ENCODE assay signal across 8 cellular contexts in genomic region chr11:73596547-73596946, GRCh38. TPM values are rescaled to one million over a fixed set of nuclear protein-coding genes. Genes with fewer than 3 reads are reported as not detected.
DNase-seq lines count a peak whose midpoint lies in the region; ATAC-seq, FAIRE-seq and TF ChIP-seq lines count a peak whose summit lies in the region.
"Had no signal": no experiment of that assay in that cellular context is flagged by ENCODE, and none has a peak within 500 bp of the region (broad histone marks: within the 10 kb centered on the region; RNA-seq: fewer than 3 reads in every experiment).

No MANE protein-coding gene starts in this region.

- H3K23ac ChIP-seq in H1 (ENCODE audit: insufficient read length) = no peak overlapping the region

- no peak overlapping the region for H2BK120ac ChIP-seq in H1 (replicated peaks; ENCODE audit: low read depth, low read length)

- H2BK12ac ChIP-seq in H1 (ENCODE audit: low read depth, low read length) = no peak overlapping the region; the same call in 1 of the 2 replicates

- no peak overlapping the region for H2AK5ac ChIP-seq in H1 (ENCODE audit: low read depth, low read length)

- H2BK15ac ChIP-seq in H1 (ENCODE audit: low read length) = no peak overlapping the region

- no peak overlapping the region for H3K18ac ChIP-seq in H1 (ENCODE audit: extremely low read depth, low read length)

- no peaks in the 10 kb centered on the region for H3K36me3 ChIP-seq in PC-3 (ENCODE audit: low read depth, low read length)
- H3K36me3 ChIP-seq in H1 (ENCODE audit: control insufficient read depth in 2 of 4, insufficient read depth in 4 of 4, low read length in 3 of 4) = no peaks in the 10 kb centered on the region

- H4K8ac ChIP-seq in H1 (ENCODE audit: extremely low read depth, insufficient read depth, low read length) = peak overlapping the region; percentile 30; the same call in 1 of the 2 replicates

- H4K91ac ChIP-seq in H1 (replicated peaks; ENCODE audit: insufficient read length, low read length) = peak overlapping the region; percentile 44

- H3K27me3 ChIP-seq in PC-3 (ENCODE audit: low read length) = no peaks in the 10 kb centered on the region
- H3K27me3 ChIP-seq in H1 (replicated peaks in 1 of 4; ENCODE audit: control insufficient read depth in 3 of 4, extremely low read depth in 1 of 4, insufficient read depth in 3 of 4, low read length in 3 of 4) = no peaks in the 10 kb centered on the region

- BruUV-seq in PC-3 (replicated peaks; lab: Mats Ljungman, UMichigan) = no TSS peak

- no peaks in the 10 kb centered on the region for H3F3A ChIP-seq in PC-3 (ENCODE audit: low read length, unreplicated experiment)

- no peak for TF ChIP-seq RAD21 in H1 (IDR thresholded peaks at IDR 0.05 in 1 of 2, conservative IDR thresholded peaks at IDR 0.05 in 1 of 2; ENCODE audit: low read depth in 2 of 2, low read length in 2 of 2)

- peaks cover 55% of the 10 kb centered on the region for H3K79me2 ChIP-seq in PC-3 (ENCODE audit: low read length)
- peaks cover 7 to 57% of the 10 kb centered on the region in 2 experiments for H3K79me2 ChIP-seq in H1 (ENCODE audit: control insufficient read depth in 1 of 2, insufficient read depth in 2 of 2, low read length in 2 of 2)

- H3K79me1 ChIP-seq in H1 (ENCODE audit: low read depth, low read length) = peaks cover 6% of the 10 kb centered on the region; the same call in 1 of the 2 replicates

- no peak for FAIRE-seq in H1 (lab: Jason Lieb, UNC)

- no peak for DNase-seq in GM12864 (ENCODE audit: low read depth)
- DNase-seq in PC-3 = no peak
- no peak for DNase-seq in H1 (ENCODE audit: low read depth in 1 of 2, low spot score in 2 of 2)
- DNase-seq in retinal pigment epithelial cell (ENCODE audit: low read depth) = no peak
- DNase-seq in dedifferentiated amniotic fluid mesenchymal stem cell (ENCODE audit: extremely low spot score) = no peak
- no peak for DNase-seq in foreskin melanocyte
- DNase-seq: NCI-H774 had no signal

- CTCF ChIA-PET in PC-3 (lab: Charles Lee) (no interaction called here), H1 (lab: Charles Lee; ENCODE audit: partially characterized antibody) (interaction anchor here (1.0 to 4.2 kb wide), 3 partner anchors 29 to 118 kb away, joined by 3 to 19 read pairs (median 7); no protein-coding TSS in a partner anchor)

- H3K4me1 ChIP-seq in PC-3 (ENCODE audit: insufficient read depth, low read length) (peaks cover 21% of the 10 kb centered on the region), H1 (replicated peaks in 1 of 4; ENCODE audit: control insufficient read depth in 3 of 4, insufficient read depth in 4 of 4, low read length in 3 of 4) (peaks cover 3 to 10% (median 7%) of the 10 kb centered on the region in 4 experiments; a peak in 6 of 7 replicates)

- H3K9me3 ChIP-seq in PC-3 (ENCODE audit: low read length) (no peaks in the 10 kb centered on the region), H1 (ENCODE audit: insufficient read depth in 2 of 2, low read depth in 1 of 2, low read length in 1 of 2) (no peaks in the 10 kb centered on the region)

- H3K27ac ChIP-seq in PC-3 (ENCODE audit: low read length) = no peak overlapping the region
- no peak overlapping the region for H3K27ac ChIP-seq in H1 (ENCODE audit: low read depth, low read length)

- no peak overlapping the region for H3K56ac ChIP-seq in H1 (replicated peaks; ENCODE audit: insufficient read length, low read depth, low read length)

- no peak overlapping the region for H2BK20ac ChIP-seq in H1 (ENCODE audit: low read length)

- no peak overlapping the region for H2BK5ac ChIP-seq in H1 (ENCODE audit: low read depth, low read length)

- H4K20me1 ChIP-seq in PC-3 (ENCODE audit: low read length) (no peaks in the 10 kb centered on the region), H1 (replicated peaks in 1 of 2; ENCODE audit: control insufficient read depth in 1 of 2, insufficient read depth in 2 of 2, low read length in 2 of 2) (peaks cover 0 to 3% of the 10 kb centered on the region in 2 experiments)

- no peak overlapping the region for H3K9ac ChIP-seq in PC-3 (ENCODE audit: low read length)
- H3K9ac ChIP-seq in H1 (replicated peaks in 1 of 4; ENCODE audit: extremely low read depth in 1 of 4, low read depth in 3 of 4, low read length in 3 of 4) = 0 out of 7 replicates have a peak overlapping the region, but pooled peaks of 1 of the 4 experiments have one; percentile 57

- intact Hi-C loops in PC-3 (cut with micrococcal nuclease) = loop anchor here (5.0 kb wide), 1 partner anchor 119 kb away; no protein-coding TSS in a partner anchor

- H3K4me2 ChIP-seq in PC-3 (ENCODE audit: low read length) (peak overlapping the region; percentile 87), H1 (ENCODE audit: insufficient read depth in 1 of 2, low read depth in 2 of 2, low read length in 2 of 2) (peak overlapping the region; percentile 83 to 95)

- H4K5ac ChIP-seq in H1 (ENCODE audit: insufficient read length, low read depth, low read length) = peak overlapping the region; percentile 36

- no peak for TF ChIP-seq EP300 in H1 (IDR thresholded peaks at IDR 0.05; ENCODE audit: borderline replicate concordance in 1 of 2, low read depth in 2 of 2, low read length in 2 of 2)

- TF ChIP-seq CTCF in GM12864 (IDR thresholded peaks at IDR 0.05; ENCODE audit: low read depth, low read length, missing control alignments) (no peak), PC-3 (conservative IDR thresholded peaks at IDR 0.05; ENCODE audit: low read depth, low read length) (no peak), H1 (IDR thresholded peaks at IDR 0.05; ENCODE audit: control extremely low read depth in 1 of 3, insufficient read depth in 1 of 3, low read depth in 1 of 3, low read length in 3 of 3) (no peak), retinal pigment epithelial cell (conservative IDR thresholded peaks at IDR 0.05; ENCODE audit: low read depth, low read length) (no peak)

- POLR2A ChIA-PET in PC-3 (lab: Charles Lee; ENCODE audit: unreplicated experiment) (no interaction called here), H1 (lab: Charles Lee; ENCODE audit: partially characterized antibody) (interaction anchor here (1.2 to 1.4 kb wide), 2 partner anchors 34 to 65 kb away, joined by 3 read pairs; no protein-coding TSS in a partner anchor)

- H3K14ac ChIP-seq in H1 (ENCODE audit: insufficient read length) = peak overlapping the region; percentile 71

- H3K4ac ChIP-seq in H1 (replicated peaks; ENCODE audit: insufficient read length, low read depth, low read length) = peak overlapping the region; percentile 48

- H3K9me2 ChIP-seq in PC-3 (replicated peaks; ENCODE audit: low read length) = no peaks in the 10 kb centered on the region

- H3K23me2 ChIP-seq in H1 (ENCODE audit: low read depth, low read length) = peaks cover 10% of the 10 kb centered on the region; the same call in 1 of the 2 replicates

- H3K4me3 ChIP-seq in GM12864 (ENCODE audit: low read depth, low read length) (peak overlapping the region; percentile 81; the same call in 1 of the 2 replicates), PC-3 (ENCODE audit: low read length) (peak overlapping the region; percentile 81), H1 (ENCODE audit: extremely low read depth in 1 of 4, insufficient read depth in 2 of 4, low read depth in 3 of 4, low read length in 4 of 4) (peak overlapping the region; percentile 80 to 95 (median 90); a peak in 7 of 8 replicates), retinal pigment epithelial cell (ENCODE audit: low read length) (peak overlapping the region; percentile 71)

- no peak overlapping the region for H2AFZ ChIP-seq in PC-3 (ENCODE audit: low read length)
- no peak overlapping the region for H2AFZ ChIP-seq in H1 (ENCODE audit: low read length)

- WGBS in H1 (ENCODE audit: extremely low coverage in 1 of 2, insufficient coverage in 1 of 2, insufficient read length in 1 of 2, insufficient replicate concordance in 2 of 2, low coverage in 1 of 2, low lambda C conversion rate in 2 of 2, missing lambda C conversion rate in 1 of 2), 2 experiments = 94% methylated on average over 2 of the region's 2 CpGs; no CpG with 5 or more reads in 1 of the 2 experiments

- no peak for TF ChIP-seq POLR2A in H1 (IDR thresholded peaks at IDR 0.05; ENCODE audit: control extremely low read depth in 1 of 2, low read depth in 2 of 2, low read length in 2 of 2)

- ATAC-seq in PC-3 = no peak
- no peak for ATAC-seq in GM21529 (IDR thresholded peaks at IDR 0.05; ENCODE audit: unreplicated experiment)

RNA-seq across cellular contexts. Expression of gene FAM168A, which starts 1.4 kb away (rescaled TPM):
- 24.5 and 27.8 TPM in 2 replicates for total RNA-seq in PC-3 (2014; rRNA removed)
- total RNA-seq in H1 (2021; fragmentation: NEBNext Ultra II Directional; extraction: Animal tissue kit (Norgen Biotek cat#: 25700)) = 21.6 and 22.8 TPM in 2 replicates
- polyA plus RNA-seq in H1 (2011; rRNA removed) = 17.1 and 24.0 TPM in 2 replicates
- 11.8 TPM for polyA plus RNA-seq in H1 (2011; cell fraction: cytosol; rRNA removed)
- polyA plus RNA-seq in H1 (2011; cell fraction: nucleus; rRNA removed) = 41.5 TPM
- polyA plus RNA-seq in H1 (2012, experiment 1 of 2) = 11.4 to 15.5 TPM (median 14.4 TPM) in 4 replicates
- polyA plus RNA-seq in H1 (2012, experiment 2 of 2) = 7.8 TPM
- 11.9 TPM for polyA plus RNA-seq in H1 (2013, experiment 1 of 2)
- polyA plus RNA-seq in H1 (2013, experiment 2 of 2) = 10.7 TPM
- 25.2 and 28.5 TPM in 2 replicates for polyA minus RNA-seq in H1 (2011; rRNA and poly(A)+ RNA removed)
- 15.5 TPM for polyA minus RNA-seq in H1 (2011; cell fraction: cytosol; rRNA and poly(A)+ RNA removed)
- 23.6 TPM for polyA minus RNA-seq in H1 (2011; cell fraction: nucleus; rRNA and poly(A)+ RNA removed)

RNA-seq across cellular contexts. Expression of gene PLEKHB1, which starts 49.8 kb away (rescaled TPM):
- total RNA-seq in PC-3 (2014; rRNA removed) = 4.6 and 10.6 TPM in 2 replicates
- total RNA-seq in H1 (2021; fragmentation: NEBNext Ultra II Directional; extraction: Animal tissue kit (Norgen Biotek cat#: 25700)) = 13.5 and 14.8 TPM in 2 replicates
- 24.5 and 34.8 TPM in 2 replicates for polyA plus RNA-seq in H1 (2011; rRNA removed)
- polyA plus RNA-seq in H1 (2011; cell fraction: cytosol; rRNA removed) = 25.8 TPM
- 42.1 TPM for polyA plus RNA-seq in H1 (2011; cell fraction: nucleus; rRNA removed)
- polyA plus RNA-seq in H1 (2012, experiment 1 of 2) = 14.7 to 20.3 TPM (median 17.4 TPM) in 4 replicates
- 14.5 TPM for polyA plus RNA-seq in H1 (2012, experiment 2 of 2)
- polyA plus RNA-seq in H1 (2013, experiment 1 of 2) = 12.7 TPM
- polyA plus RNA-seq in H1 (2013, experiment 2 of 2) = 10.6 TPM
- polyA minus RNA-seq in H1 (2011; rRNA and poly(A)+ RNA removed) = 9.2 and 9.8 TPM in 2 replicates
- 12.6 TPM for polyA minus RNA-seq in H1 (2011; cell fraction: cytosol; rRNA and poly(A)+ RNA removed)
- 14.0 TPM for polyA minus RNA-seq in H1 (2011; cell fraction: nucleus; rRNA and poly(A)+ RNA removed)
